In the genomic region with DNA sequence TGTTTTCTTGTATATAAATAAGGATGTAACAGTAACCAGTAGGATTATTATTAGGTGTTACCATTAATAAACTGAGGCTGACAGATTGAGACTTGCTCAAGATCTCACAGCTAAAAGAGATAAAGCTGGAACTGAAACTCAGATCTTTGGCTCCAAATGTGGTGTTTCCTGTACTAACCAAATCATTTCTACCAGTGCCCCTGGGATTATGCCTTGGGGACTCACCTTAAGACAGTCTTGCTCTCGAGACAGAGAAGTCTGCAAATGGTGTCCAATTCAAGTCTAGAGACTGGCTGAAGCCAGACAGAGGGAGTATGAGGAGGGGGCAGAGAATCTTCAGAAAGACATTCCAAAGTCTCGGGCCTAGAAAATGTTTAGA, we compare ENCODE assay signal across 9 cellular contexts. TPM values are rescaled to one million over a fixed set of nuclear protein-coding genes. Genes with fewer than 3 reads are reported as not detected.
DNase-seq lines count a peak whose midpoint lies in the region; ATAC-seq lines count a peak whose summit lies in the region.
"Had no signal": no experiment of that assay in that cellular context is flagged by ENCODE, and none has a peak within 500 bp of the region (broad histone marks: within the 10 kb centered on the region; RNA-seq: fewer than 3 reads in every experiment).

No MANE protein-coding gene starts in this region.

- H3K4me1 Mint-ChIP-seq in activated T-helper 1 cell treated with anti-CD3 and anti-CD28 coated beads, Interleukin-12 subunit alpha, Interleukin-12 subunit beta, Interleukin-2, Interleukin-4 antibody, amounts not matched to agents 30 ng/mL and 10 ng/mL and 1 ng/mL, durations not matched to agents 14 hours and 24 hours and 36 hours (ENCODE audit: low read depth) = peaks cover 42% of the 10 kb centered on the region

- H3K9me3 Mint-ChIP-seq in activated T-helper 1 cell treated with anti-CD3 and anti-CD28 coated beads, Interleukin-12 subunit alpha, Interleukin-12 subunit beta, Interleukin-2, Interleukin-4 antibody, amounts not matched to agents 30 ng/mL and 10 ng/mL and 1 ng/mL, durations not matched to agents 14 hours and 24 hours and 36 hours = peaks cover 13% of the 10 kb centered on the region

- H3K27me3 Mint-ChIP-seq in activated T-helper 1 cell treated with anti-CD3 and anti-CD28 coated beads, Interleukin-12 subunit alpha, Interleukin-12 subunit beta, Interleukin-2, Interleukin-4 antibody, amounts not matched to agents 30 ng/mL and 10 ng/mL and 1 ng/mL, durations not matched to agents 14 hours and 24 hours and 36 hours (ENCODE audit: insufficient read depth) = no peaks in the 10 kb centered on the region

- no peak overlapping the region for H3K4me3 ChIP-seq in skin epidermis

- in situ Hi-C loops in KBM-7 (cut with MboI; ENCODE audit: low pct_unique_long_range_greater_than_20kb, low sequenced_read_pairs) = no loop called here

- DNase-seq in activated T-helper 1 cell treated with anti-CD3 and anti-CD28 coated beads, Interleukin-12 subunit alpha, Interleukin-12 subunit beta, Interleukin-2, Interleukin-4 antibody, amounts not matched to agents 30 ng/mL and 10 ng/mL and 1 ng/mL, durations not matched to agents 14 hours and 24 hours and 36 hours (ENCODE audit: low spot score) = no peak
- DNase-seq in KBM-7 = no peak
- no peak for DNase-seq in AG20443 (ENCODE audit: low spot score)
- no peak for DNase-seq in NCI-H526 (lab: John Stamatoyannopoulos, UW)
- DNase-seq in activated effector memory CD4-positive, alpha-beta T cell treated with anti-CD3 and anti-CD28 coated beads, Interleukin-2, amount 50 U/mL, for 16 hours = no peak
- DNase-seq: IMR-90 had no signal

- peak overlapping the region in 19 of 21 experiments; percentile 33 to 96 (median 80) for H3K27ac ChIP-seq in skin epidermis

- peak overlapping the region; percentile 99 for H3K4me3 Mint-ChIP-seq in activated T-helper 1 cell treated with anti-CD3 and anti-CD28 coated beads, Interleukin-12 subunit alpha, Interleukin-12 subunit beta, Interleukin-2, Interleukin-4 antibody, amounts not matched to agents 30 ng/mL and 10 ng/mL and 1 ng/mL, durations not matched to agents 14 hours and 24 hours and 36 hours

- H3K27ac Mint-ChIP-seq in activated T-helper 1 cell treated with anti-CD3 and anti-CD28 coated beads, Interleukin-12 subunit alpha, Interleukin-12 subunit beta, Interleukin-2, Interleukin-4 antibody, amounts not matched to agents 30 ng/mL and 10 ng/mL and 1 ng/mL, durations not matched to agents 14 hours and 24 hours and 36 hours = peak overlapping the region; percentile 98

- intact Hi-C loops in activated T-helper 1 cell treated with anti-CD3 and anti-CD28 coated beads, Interleukin-12 subunit alpha, Interleukin-12 subunit beta, Interleukin-2, Interleukin-4 antibody, amounts not matched to agents 30 ng/mL and 10 ng/mL and 1 ng/mL, durations not matched to agents 14 hours and 24 hours and 36 hours (cut with micrococcal nuclease) = loop anchor here (5.0 to 10.0 kb wide), 3 partner anchors 272 to 660 kb away; a partner anchor contains a TSS

- ATAC-seq in GM18873 (IDR thresholded peaks at IDR 0.05; ENCODE audit: low FRiP score, unreplicated experiment) = peak; percentile 14
- ATAC-seq in HG02840 (IDR thresholded peaks at IDR 0.05; ENCODE audit: low FRiP score, unreplicated experiment) = peak; percentile 23

- H3K36me3 Mint-ChIP-seq in activated T-helper 1 cell treated with anti-CD3 and anti-CD28 coated beads, Interleukin-12 subunit alpha, Interleukin-12 subunit beta, Interleukin-2, Interleukin-4 antibody, amounts not matched to agents 30 ng/mL and 10 ng/mL and 1 ng/mL, durations not matched to agents 14 hours and 24 hours and 36 hours (ENCODE audit: low read depth) = peaks cover 16% of the 10 kb centered on the region

RNA-seq across cellular contexts. Expression of a gene that starts 0.6 kb away (rescaled TPM):
- 201 and 204 TPM in 2 replicates for total RNA-seq in activated T-helper 1 cell treated with anti-CD3 and anti-CD28 coated beads, Interleukin-12 subunit alpha, Interleukin-12 subunit beta, Interleukin-2, Interleukin-4 antibody, amounts not matched to agents 30 ng/mL and 10 ng/mL and 1 ng/mL, durations not matched to agents 14 hours and 24 hours and 36 hours
- total RNA-seq: IMR-90 had no signal
